In the genomic region with DNA sequence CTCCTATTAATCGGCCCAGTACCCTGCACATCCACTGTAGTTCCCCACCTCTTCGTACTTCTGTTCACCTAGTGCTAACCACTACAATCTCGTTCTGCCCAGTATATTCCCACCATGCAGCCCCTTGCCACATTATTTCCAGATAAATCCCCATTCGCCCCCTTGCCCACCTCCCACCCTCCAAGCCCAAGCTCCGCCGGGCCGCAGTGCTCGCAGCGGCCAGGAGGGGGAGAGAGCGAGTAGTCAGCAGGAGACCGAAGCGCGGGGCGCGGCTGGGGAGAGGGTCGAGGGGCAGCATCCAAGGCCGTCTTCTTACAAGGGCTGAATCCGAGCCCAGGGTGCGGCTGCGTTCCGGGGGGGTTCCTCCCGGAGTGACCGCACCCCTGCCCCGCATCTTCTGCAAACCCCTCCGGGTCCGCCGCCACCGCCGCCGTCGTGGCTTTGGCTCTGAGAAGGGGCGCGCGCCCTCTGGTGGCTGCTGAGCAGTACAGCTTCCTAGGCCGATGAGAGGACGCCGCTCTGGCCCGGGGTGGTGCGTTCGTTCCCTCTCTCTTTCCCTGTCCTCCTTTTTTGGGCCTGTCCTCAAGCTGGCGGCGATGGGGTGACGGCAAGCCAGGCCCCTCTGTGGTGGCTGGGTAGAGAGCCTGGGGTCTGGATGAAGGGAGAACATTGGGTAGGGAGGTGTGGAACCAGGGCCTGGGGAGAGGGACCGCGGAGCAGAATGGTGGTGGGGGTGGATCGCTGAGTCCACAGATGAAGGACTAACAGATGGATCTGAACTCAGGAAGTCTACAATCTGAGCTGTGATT, we compare ENCODE assay signal across 1 cellular context.
TF ChIP-seq lines count a peak whose summit lies in the region.

No MANE protein-coding gene starts in this region.

TF ChIP-seq in K562, 482 proteins besides CTCF, POLR2A, EP300 and RAD21 (continued from another document and continues in another):
- TF ChIP-seq, protein P1, sequence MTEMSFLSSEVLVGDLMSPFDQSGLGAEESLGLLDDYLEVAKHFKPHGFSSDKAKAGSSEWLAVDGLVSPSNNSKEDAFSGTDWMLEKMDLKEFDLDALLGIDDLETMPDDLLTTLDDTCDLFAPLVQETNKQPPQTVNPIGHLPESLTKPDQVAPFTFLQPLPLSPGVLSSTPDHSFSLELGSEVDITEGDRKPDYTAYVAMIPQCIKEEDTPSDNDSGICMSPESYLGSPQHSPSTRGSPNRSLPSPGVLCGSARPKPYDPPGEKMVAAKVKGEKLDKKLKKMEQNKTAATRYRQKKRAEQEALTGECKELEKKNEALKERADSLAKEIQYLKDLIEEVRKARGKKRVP (CRISPR knock-in tag; IDR thresholded peaks at IDR 0.05) = 0 out of 2 replicates have a peak, but pooled peaks have one; percentile 45
- TF ChIP-seq ETS2 (tag; IDR thresholded peaks at IDR 0.05; ENCODE audit: borderline replicate concordance, poor library complexity, severe bottlenecking) (no peak), KLF6 (CRISPR knock-in tag; IDR thresholded peaks at IDR 0.05; ENCODE audit: borderline replicate concordance) (peak; percentile 71; the same call in 1 of the 2 replicates), RUNX1 (IDR thresholded peaks at IDR 0.05; ENCODE audit: low read depth) (no peak), SAFB (IDR thresholded peaks at IDR 0.05; ENCODE audit: borderline replicate concordance, low read depth, low read length) (no peak), NEUROD1 (IDR thresholded peaks at IDR 0.05; ENCODE audit: borderline replicate concordance, low read depth, low read length, partially characterized antibody) (peak; percentile 48), ZNF23 (CRISPR knock-in tag; IDR thresholded peaks at IDR 0.05) (no peak), ZFP1 (CRISPR knock-in tag; IDR thresholded peaks at IDR 0.05) (no peak), ZEB2 (IDR thresholded peaks at IDR 0.05) (no peak), TBP (optimal IDR thresholded peaks at IDR 0.05; ENCODE audit: low read depth, low read length) (peak; percentile 28), RBM17 (IDR thresholded peaks at IDR 0.05; ENCODE audit: borderline replicate concordance, low read depth, low read length) (no peak), BMI1 (IDR thresholded peaks at IDR 0.05; ENCODE audit: low read length) (no peak), SMARCA4 (IDR thresholded peaks at IDR 0.05) (peak; percentile 72; the same call in 1 of the 2 replicates), ZNF589 (CRISPR knock-in tag; IDR thresholded peaks at IDR 0.05; ENCODE audit: low read depth) (no peak), THRAP3 (IDR thresholded peaks at IDR 0.05; ENCODE audit: borderline replicate concordance) (no peak), ZNF561 (CRISPR knock-in tag; conservative IDR thresholded peaks at IDR 0.05) (no peak), NRF1 (conservative IDR thresholded peaks at IDR 0.05 in 1 of 2, IDR thresholded peaks at IDR 0.05 in 1 of 2) (peak in 1 of 2 experiments; percentile 19; a peak in 1 of 4 replicates), ZNF778 (CRISPR knock-in tag; IDR thresholded peaks at IDR 0.05) (no peak), ZNF197 (CRISPR knock-in tag; IDR thresholded peaks at IDR 0.05; ENCODE audit: low read depth) (no peak), ARID1B (IDR thresholded peaks at IDR 0.05) (peak; percentile 57), NR2C1 (IDR thresholded peaks at IDR 0.05) (no peak), NR2C1 (tag; IDR thresholded peaks at IDR 0.05) (no peak), TAF9B (IDR thresholded peaks at IDR 0.05; ENCODE audit: partially characterized antibody) (no peak), SRSF3 (IDR thresholded peaks at IDR 0.05; ENCODE audit: insufficient read depth, low read length) (no peak), BCL6 (CRISPR knock-in tag; IDR thresholded peaks at IDR 0.05) (no peak), HEY1 (CRISPR knock-in tag; IDR thresholded peaks at IDR 0.05; ENCODE audit: borderline replicate concordance) (no peak), GABPB1 (CRISPR knock-in tag; IDR thresholded peaks at IDR 0.05) (peak; percentile 79), GTF2F1 (IDR thresholded peaks at IDR 0.05; ENCODE audit: low read depth, low read length) (no peak), CBFA2T2 (conservative IDR thresholded peaks at IDR 0.05) (no peak), HCFC1 (IDR thresholded peaks at IDR 0.05; ENCODE audit: low read depth, low read length) (no peak), FOSL1 (tag; conservative IDR thresholded peaks at IDR 0.05) (0 out of 2 replicates have a peak, but pooled peaks have one; percentile 15), NCOA1 (IDR thresholded peaks at IDR 0.05; ENCODE audit: low read depth) (0 out of 2 replicates have a peak, but pooled peaks have one; percentile 10), U2AF1 (optimal IDR thresholded peaks at IDR 0.05; ENCODE audit: low read depth, low read length) (no peak)
- TF ChIP-seq, protein P2, sequence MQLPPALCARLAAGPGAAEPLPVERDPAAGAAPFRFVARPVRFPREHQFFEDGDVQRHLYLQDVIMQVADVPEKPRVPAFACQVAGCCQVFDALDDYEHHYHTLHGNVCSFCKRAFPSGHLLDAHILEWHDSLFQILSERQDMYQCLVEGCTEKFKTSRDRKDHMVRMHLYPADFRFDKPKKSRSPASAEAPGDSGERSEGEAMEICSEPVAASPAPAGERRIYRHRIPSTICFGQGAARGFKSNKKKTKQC (CRISPR knock-in tag; IDR thresholded peaks at IDR 0.05) = peak; percentile 74; the same call in 1 of the 2 replicates
- TF ChIP-seq, protein P3, sequence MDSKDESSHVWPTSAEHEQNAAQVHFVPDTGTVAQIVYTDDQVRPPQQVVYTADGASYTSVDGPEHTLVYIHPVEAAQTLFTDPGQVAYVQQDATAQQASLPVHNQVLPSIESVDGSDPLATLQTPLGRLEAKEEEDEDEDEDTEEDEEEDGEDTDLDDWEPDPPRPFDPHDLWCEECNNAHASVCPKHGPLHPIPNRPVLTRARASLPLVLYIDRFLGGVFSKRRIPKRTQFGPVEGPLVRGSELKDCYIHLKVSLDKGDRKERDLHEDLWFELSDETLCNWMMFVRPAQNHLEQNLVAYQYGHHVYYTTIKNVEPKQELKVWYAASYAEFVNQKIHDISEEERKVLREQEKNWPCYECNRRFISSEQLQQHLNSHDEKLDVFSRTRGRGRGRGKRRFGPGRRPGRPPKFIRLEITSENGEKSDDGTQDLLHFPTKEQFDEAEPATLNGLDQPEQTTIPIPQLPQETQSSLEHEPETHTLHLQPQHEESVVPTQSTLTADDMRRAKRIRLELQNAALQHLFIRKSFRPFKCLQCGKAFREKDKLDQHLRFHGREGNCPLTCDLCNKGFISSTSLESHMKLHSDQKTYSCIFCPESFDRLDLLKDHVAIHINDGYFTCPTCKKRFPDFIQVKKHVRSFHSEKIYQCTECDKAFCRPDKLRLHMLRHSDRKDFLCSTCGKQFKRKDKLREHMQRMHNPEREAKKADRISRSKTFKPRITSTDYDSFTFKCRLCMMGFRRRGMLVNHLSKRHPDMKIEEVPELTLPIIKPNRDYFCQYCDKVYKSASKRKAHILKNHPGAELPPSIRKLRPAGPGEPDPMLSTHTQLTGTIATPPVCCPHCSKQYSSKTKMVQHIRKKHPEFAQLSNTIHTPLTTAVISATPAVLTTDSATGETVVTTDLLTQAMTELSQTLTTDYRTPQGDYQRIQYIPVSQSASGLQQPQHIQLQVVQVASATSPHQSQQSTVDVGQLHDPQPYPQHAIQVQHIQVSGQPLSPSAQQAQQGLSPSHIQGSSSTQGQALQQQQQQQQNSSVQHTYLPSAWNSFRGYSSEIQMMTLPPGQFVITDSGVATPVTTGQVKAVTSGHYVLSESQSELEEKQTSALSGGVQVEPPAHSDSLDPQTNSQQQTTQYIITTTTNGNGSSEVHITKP (IDR thresholded peaks at IDR 0.05; ENCODE audit: partially characterized antibody) = no peak
- TF ChIP-seq, protein P4, sequence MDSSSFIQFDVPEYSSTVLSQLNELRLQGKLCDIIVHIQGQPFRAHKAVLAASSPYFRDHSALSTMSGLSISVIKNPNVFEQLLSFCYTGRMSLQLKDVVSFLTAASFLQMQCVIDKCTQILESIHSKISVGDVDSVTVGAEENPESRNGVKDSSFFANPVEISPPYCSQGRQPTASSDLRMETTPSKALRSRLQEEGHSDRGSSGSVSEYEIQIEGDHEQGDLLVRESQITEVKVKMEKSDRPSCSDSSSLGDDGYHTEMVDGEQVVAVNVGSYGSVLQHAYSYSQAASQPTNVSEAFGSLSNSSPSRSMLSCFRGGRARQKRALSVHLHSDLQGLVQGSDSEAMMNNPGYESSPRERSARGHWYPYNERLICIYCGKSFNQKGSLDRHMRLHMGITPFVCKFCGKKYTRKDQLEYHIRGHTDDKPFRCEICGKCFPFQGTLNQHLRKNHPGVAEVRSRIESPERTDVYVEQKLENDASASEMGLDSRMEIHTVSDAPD (CRISPR knock-in tag; IDR thresholded peaks at IDR 0.05) = no peak
- TF ChIP-seq, protein P5, sequence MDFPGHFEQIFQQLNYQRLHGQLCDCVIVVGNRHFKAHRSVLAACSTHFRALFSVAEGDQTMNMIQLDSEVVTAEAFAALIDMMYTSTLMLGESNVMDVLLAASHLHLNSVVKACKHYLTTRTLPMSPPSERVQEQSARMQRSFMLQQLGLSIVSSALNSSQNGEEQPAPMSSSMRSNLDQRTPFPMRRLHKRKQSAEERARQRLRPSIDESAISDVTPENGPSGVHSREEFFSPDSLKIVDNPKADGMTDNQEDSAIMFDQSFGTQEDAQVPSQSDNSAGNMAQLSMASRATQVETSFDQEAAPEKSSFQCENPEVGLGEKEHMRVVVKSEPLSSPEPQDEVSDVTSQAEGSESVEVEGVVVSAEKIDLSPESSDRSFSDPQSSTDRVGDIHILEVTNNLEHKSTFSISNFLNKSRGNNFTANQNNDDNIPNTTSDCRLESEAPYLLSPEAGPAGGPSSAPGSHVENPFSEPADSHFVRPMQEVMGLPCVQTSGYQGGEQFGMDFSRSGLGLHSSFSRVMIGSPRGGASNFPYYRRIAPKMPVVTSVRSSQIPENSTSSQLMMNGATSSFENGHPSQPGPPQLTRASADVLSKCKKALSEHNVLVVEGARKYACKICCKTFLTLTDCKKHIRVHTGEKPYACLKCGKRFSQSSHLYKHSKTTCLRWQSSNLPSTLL (IDR thresholded peaks at IDR 0.05) = no peak
- TF ChIP-seq, protein P6, sequence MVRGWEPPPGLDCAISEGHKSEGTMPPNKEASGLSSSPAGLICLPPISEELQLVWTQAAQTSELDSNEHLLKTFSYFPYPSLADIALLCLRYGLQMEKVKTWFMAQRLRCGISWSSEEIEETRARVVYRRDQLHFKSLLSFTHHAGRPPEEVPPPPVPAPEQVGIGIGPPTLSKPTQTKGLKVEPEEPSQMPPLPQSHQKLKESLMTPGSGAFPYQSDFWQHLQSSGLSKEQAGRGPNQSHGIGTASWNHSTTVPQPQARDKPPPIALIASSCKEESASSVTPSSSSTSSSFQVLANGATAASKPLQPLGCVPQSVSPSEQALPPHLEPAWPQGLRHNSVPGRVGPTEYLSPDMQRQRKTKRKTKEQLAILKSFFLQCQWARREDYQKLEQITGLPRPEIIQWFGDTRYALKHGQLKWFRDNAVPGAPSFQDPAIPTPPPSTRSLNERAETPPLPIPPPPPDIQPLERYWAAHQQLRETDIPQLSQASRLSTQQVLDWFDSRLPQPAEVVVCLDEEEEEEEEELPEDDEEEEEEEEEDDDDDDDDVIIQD (CRISPR knock-in tag; IDR thresholded peaks at IDR 0.05) = no peak
- TF ChIP-seq, protein P7, sequence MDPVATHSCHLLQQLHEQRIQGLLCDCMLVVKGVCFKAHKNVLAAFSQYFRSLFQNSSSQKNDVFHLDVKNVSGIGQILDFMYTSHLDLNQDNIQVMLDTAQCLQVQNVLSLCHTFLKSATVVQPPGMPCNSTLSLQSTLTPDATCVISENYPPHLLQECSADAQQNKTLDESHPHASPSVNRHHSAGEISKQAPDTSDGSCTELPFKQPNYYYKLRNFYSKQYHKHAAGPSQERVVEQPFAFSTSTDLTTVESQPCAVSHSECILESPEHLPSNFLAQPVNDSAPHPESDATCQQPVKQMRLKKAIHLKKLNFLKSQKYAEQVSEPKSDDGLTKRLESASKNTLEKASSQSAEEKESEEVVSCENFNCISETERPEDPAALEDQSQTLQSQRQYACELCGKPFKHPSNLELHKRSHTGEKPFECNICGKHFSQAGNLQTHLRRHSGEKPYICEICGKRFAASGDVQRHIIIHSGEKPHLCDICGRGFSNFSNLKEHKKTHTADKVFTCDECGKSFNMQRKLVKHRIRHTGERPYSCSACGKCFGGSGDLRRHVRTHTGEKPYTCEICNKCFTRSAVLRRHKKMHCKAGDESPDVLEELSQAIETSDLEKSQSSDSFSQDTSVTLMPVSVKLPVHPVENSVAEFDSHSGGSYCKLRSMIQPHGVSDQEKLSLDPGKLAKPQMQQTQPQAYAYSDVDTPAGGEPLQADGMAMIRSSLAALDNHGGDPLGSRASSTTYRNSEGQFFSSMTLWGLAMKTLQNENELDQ (CRISPR knock-in tag; IDR thresholded peaks at IDR 0.05; ENCODE audit: borderline replicate concordance) = no peak
- TF ChIP-seq, protein P8, sequence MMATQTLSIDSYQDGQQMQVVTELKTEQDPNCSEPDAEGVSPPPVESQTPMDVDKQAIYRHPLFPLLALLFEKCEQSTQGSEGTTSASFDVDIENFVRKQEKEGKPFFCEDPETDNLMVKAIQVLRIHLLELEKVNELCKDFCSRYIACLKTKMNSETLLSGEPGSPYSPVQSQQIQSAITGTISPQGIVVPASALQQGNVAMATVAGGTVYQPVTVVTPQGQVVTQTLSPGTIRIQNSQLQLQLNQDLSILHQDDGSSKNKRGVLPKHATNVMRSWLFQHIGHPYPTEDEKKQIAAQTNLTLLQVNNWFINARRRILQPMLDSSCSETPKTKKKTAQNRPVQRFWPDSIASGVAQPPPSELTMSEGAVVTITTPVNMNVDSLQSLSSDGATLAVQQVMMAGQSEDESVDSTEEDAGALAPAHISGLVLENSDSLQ (IDR thresholded peaks at IDR 0.05) = no peak
- TF ChIP-seq, protein P9, sequence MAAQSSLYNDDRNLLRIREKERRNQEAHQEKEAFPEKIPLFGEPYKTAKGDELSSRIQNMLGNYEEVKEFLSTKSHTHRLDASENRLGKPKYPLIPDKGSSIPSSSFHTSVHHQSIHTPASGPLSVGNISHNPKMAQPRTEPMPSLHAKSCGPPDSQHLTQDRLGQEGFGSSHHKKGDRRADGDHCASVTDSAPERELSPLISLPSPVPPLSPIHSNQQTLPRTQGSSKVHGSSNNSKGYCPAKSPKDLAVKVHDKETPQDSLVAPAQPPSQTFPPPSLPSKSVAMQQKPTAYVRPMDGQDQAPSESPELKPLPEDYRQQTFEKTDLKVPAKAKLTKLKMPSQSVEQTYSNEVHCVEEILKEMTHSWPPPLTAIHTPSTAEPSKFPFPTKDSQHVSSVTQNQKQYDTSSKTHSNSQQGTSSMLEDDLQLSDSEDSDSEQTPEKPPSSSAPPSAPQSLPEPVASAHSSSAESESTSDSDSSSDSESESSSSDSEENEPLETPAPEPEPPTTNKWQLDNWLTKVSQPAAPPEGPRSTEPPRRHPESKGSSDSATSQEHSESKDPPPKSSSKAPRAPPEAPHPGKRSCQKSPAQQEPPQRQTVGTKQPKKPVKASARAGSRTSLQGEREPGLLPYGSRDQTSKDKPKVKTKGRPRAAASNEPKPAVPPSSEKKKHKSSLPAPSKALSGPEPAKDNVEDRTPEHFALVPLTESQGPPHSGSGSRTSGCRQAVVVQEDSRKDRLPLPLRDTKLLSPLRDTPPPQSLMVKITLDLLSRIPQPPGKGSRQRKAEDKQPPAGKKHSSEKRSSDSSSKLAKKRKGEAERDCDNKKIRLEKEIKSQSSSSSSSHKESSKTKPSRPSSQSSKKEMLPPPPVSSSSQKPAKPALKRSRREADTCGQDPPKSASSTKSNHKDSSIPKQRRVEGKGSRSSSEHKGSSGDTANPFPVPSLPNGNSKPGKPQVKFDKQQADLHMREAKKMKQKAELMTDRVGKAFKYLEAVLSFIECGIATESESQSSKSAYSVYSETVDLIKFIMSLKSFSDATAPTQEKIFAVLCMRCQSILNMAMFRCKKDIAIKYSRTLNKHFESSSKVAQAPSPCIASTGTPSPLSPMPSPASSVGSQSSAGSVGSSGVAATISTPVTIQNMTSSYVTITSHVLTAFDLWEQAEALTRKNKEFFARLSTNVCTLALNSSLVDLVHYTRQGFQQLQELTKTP (IDR thresholded peaks at IDR 0.05; ENCODE audit: low read depth in 1 of 2, partially characterized antibody in 2 of 2) = peak in 1 of 2 experiments; percentile 57
